ENCODE assay signal across 14 cellular contexts in genomic region chr5:42655982-42656660, GRCh38.
A peak's percentile ranks its signal among the peaks of the same experiment; 100 is the strongest.
DNase-seq lines count a peak whose midpoint lies in the region; ATAC-seq and TF ChIP-seq lines count a peak whose summit lies in the region.
"Had no signal": no experiment of that assay in that cellular context is flagged by ENCODE, and none has a peak within 500 bp of the region (broad histone marks: within the 10 kb centered on the region; RNA-seq: fewer than 3 reads in every experiment).

No MANE protein-coding gene starts in this region.

- H3K9me3 Mint-ChIP-seq in nephron: peaks cover 12% of the 10 kb centered on the region
- H3K9me3 Mint-ChIP-seq: activated naive CD8-positive, alpha-beta T cell treated with anti-CD3 and anti-CD28 coated beads, Interleukin-2, amount 50 U/mL, for 24 hours; dendritic cell treated with granulocyte-macrophage colony-stimulating factor and Interleukin-4, amounts not matched to agents 40 ng/mL and 50 ng/mL, for 4 days had no signal

- no peak overlapping the region; a peak in 1 of 22 replicates for H3K9ac ChIP-seq in BLaER1 treated with 17β-estradiol and CSF1 and Interleukin-3, amounts not matched to agents 10 nM and 100 nM

- H3K4me2 ChIP-seq in BLaER1 treated with 17β-estradiol and CSF1 and Interleukin-3, amounts not matched to agents 10 nM and 100 nM: peak overlapping the region; percentile 26 to 62 (median 37); a peak in 14 of 22 replicates

- CTCF ChIA-PET in RWPE1 (lab: Yijun Ruan, JAX): interaction anchor here (0.5 to 1.1 kb wide), 5 partner anchors 16 to 339 kb away, joined by 3 to 6 read pairs (median 3); no protein-coding TSS in a partner anchor

- in situ Hi-C loops in ACHN (cut with HindIII; ENCODE audit: low pct_ligation_motif_present, low pct_unique_long_range_greater_than_20kb, low sequenced_read_pairs): no loop called here

- H3K4me3 Mint-ChIP-seq in nephron: peak overlapping the region in 1 of 3 experiments; percentile 16
- H3K4me3 Mint-ChIP-seq: activated naive CD8-positive, alpha-beta T cell treated with anti-CD3 and anti-CD28 coated beads, Interleukin-2, amount 50 U/mL, for 24 hours; dendritic cell treated with granulocyte-macrophage colony-stimulating factor and Interleukin-4, amounts not matched to agents 40 ng/mL and 50 ng/mL, for 4 days had no signal

- H3K36me3 ChIP-seq in BLaER1 treated with 17β-estradiol and CSF1 and Interleukin-3, amounts not matched to agents 10 nM and 100 nM: no peaks in the 10 kb centered on the region

- no peaks in the 10 kb centered on the region for H4K20me1 ChIP-seq in BLaER1 treated with 17β-estradiol and CSF1 and Interleukin-3, amounts not matched to agents 10 nM and 100 nM

- peaks cover 24% of the 10 kb centered on the region for H3K4me1 Mint-ChIP-seq in nephron
- H3K4me1 Mint-ChIP-seq: activated naive CD8-positive, alpha-beta T cell treated with anti-CD3 and anti-CD28 coated beads, Interleukin-2, amount 50 U/mL, for 24 hours had no signal

- no peaks in the 10 kb centered on the region for H3K27me3 ChIP-seq in BLaER1 treated with 17β-estradiol and CSF1 and Interleukin-3, amounts not matched to agents 10 nM and 100 nM

- DNase-seq in RWPE1 (ENCODE audit: low spot score) (peak; percentile 48), fibroblast of the aortic adventitia (ENCODE audit: low read depth) (peak; percentile 40), SKM-1 treated with dmso at 0.1 percent for 144 hours (lab: John Stamatoyannopoulos, UW; ENCODE audit: unreplicated experiment) (no peak), ACHN (no peak), AG08396 (ENCODE audit: low spot score) (no peak)
- DNase-seq: activated CD4-positive, CD25-positive, alpha-beta regulatory T cell treated with anti-CD3 and anti-CD28 coated beads, Interleukin-2, amount 50 U/mL, for 72 hours; activated naive CD8-positive, alpha-beta T cell treated with anti-CD3 and anti-CD28 coated beads, Interleukin-2, amount 50 U/mL, for 24 hours; activated T-cell treated with anti-CD3 and anti-CD28 coated beads for 4 hours; T-helper 1 cell had no signal

- H3K9me3 ChIP-seq in BLaER1 treated with 17β-estradiol and CSF1 and Interleukin-3, amounts not matched to agents 10 nM and 100 nM (replicated peaks in 1 of 11): no peaks in the 10 kb centered on the region

- H3K4me3 ChIP-seq in BLaER1 treated with 17β-estradiol and CSF1 and Interleukin-3, amounts not matched to agents 10 nM and 100 nM: no peak overlapping the region
- peak overlapping the region; percentile 26 for H3K4me3 ChIP-seq in fibroblast of the aortic adventitia (ENCODE audit: low read depth, low read length)

- H3K27ac Mint-ChIP-seq in nephron: peak overlapping the region; percentile 57 to 79 (median 63)
- H3K27ac Mint-ChIP-seq: activated naive CD8-positive, alpha-beta T cell treated with anti-CD3 and anti-CD28 coated beads, Interleukin-2, amount 50 U/mL, for 24 hours; dendritic cell treated with granulocyte-macrophage colony-stimulating factor and Interleukin-4, amounts not matched to agents 40 ng/mL and 50 ng/mL, for 4 days had no signal

- no peak for TF ChIP-seq CTCF in RWPE1 (conservative IDR thresholded peaks at IDR 0.05; ENCODE audit: low read depth)
- no peak for TF ChIP-seq CTCF in fibroblast of the aortic adventitia (IDR thresholded peaks at IDR 0.05; ENCODE audit: insufficient read depth, low read length)
- no peak for TF ChIP-seq CTCF in nephron (IDR thresholded peaks at IDR 0.05; ENCODE audit: unreplicated experiment in 3 of 3)

- POLR2A ChIA-PET in RWPE1 (lab: Yijun Ruan, JAX; ENCODE audit: low non-redundant PET): no interaction called here

- no peaks in the 10 kb centered on the region for H3K27me3 Mint-ChIP-seq in nephron (ENCODE audit: low read depth)
- H3K27me3 Mint-ChIP-seq: dendritic cell treated with granulocyte-macrophage colony-stimulating factor and Interleukin-4, amounts not matched to agents 40 ng/mL and 50 ng/mL, for 4 days had no signal

- H3K36me3 Mint-ChIP-seq in nephron (ENCODE audit: low read depth): peaks cover 11% of the 10 kb centered on the region

- H3K27ac ChIP-seq in BLaER1 treated with 17β-estradiol and CSF1 and Interleukin-3, amounts not matched to agents 10 nM and 100 nM: peak overlapping the region in 2 of 11 experiments; percentile 9 to 43; a peak in 4 of 22 replicates
- H3K27ac ChIP-seq in RWPE1: no peak overlapping the region

- peaks cover 6 to 34% (median 23%) of the 10 kb centered on the region in 10 experiments; a peak in 17 of 20 replicates for H3K4me1 ChIP-seq in BLaER1 treated with 17β-estradiol and CSF1 and Interleukin-3, amounts not matched to agents 10 nM and 100 nM

- no peak for ATAC-seq in HG03439 (IDR thresholded peaks at IDR 0.05; ENCODE audit: unreplicated experiment)
- ATAC-seq: activated naive CD8-positive, alpha-beta T cell treated with anti-CD3 and anti-CD28 coated beads, Interleukin-2, amount 50 U/mL, for 24 hours; HCT116 had no signal

Comparison
In these comparisons a context has a peak if more than half of its experiments do, and no peak if none do; other contexts are left out.
1. DNase-seq: peak in RWPE1 (single experiment) and fibroblast of the aortic adventitia (single experiment); none in SKM-1 treated with dmso at 0.1 percent for 144 hours (single experiment), ACHN (single experiment) and AG08396 (single experiment).